Comparison of ENCODE assay signal across 17 cellular contexts in genomic region chr4:138972956-138973819, GRCh38. TPM values are rescaled to one million over a fixed set of nuclear protein-coding genes. Genes with fewer than 3 reads are reported as not detected.
DNase-seq lines count a peak whose midpoint lies in the region; ATAC-seq and TF ChIP-seq lines count a peak whose summit lies in the region.
"Had no signal": no experiment of that assay in that cellular context is flagged by ENCODE, and none has a peak within 500 bp of the region (broad histone marks: within the 10 kb centered on the region; RNA-seq: fewer than 3 reads in every experiment).

No MANE protein-coding gene starts in this region.

- H3K4me3 ChIP-seq in trophoblast cell (ENCODE audit: low read depth, low read length): no peak overlapping the region
- H3K4me3 ChIP-seq in CD8-positive, alpha-beta T cell (ENCODE audit: low read depth, low read length): no peak overlapping the region
- H3K4me3 ChIP-seq: A549, ovary, tibial nerve had no signal

- no peaks in the 10 kb centered on the region for H3K79me2 ChIP-seq in trophoblast cell (ENCODE audit: control insufficient read depth, insufficient read depth, low read length, poor library complexity)

- H3K27ac Mint-ChIP-seq in CD8-positive, alpha-beta T cell: no peak overlapping the region

- no peaks in the 10 kb centered on the region for H3K9me3 ChIP-seq in trophoblast cell (ENCODE audit: insufficient read depth, low read depth, low read length)
- H3K9me3 ChIP-seq in CD8-positive, alpha-beta T cell (ENCODE audit: low read length): no peaks in the 10 kb centered on the region
- H3K9me3 ChIP-seq: A549, ovary, tibial nerve had no signal

- no peaks in the 10 kb centered on the region for H3K27me3 Mint-ChIP-seq in CD8-positive, alpha-beta T cell (ENCODE audit: low read depth)
- H3K27me3 Mint-ChIP-seq: memory B cell had no signal

- H2AFZ ChIP-seq in trophoblast cell (ENCODE audit: insufficient read depth, low read length, poor library complexity): no peak overlapping the region

- H3K14ac ChIP-seq in trophoblast cell (ENCODE audit: low read length): no peak overlapping the region

- H3K9me3 Mint-ChIP-seq in CD8-positive, alpha-beta T cell: no peaks in the 10 kb centered on the region
- H3K9me3 Mint-ChIP-seq: memory B cell had no signal

- H2AK5ac ChIP-seq in trophoblast cell (ENCODE audit: low read length): no peak overlapping the region

- H2BK12ac ChIP-seq in trophoblast cell (ENCODE audit: low read length): peak overlapping the region; percentile 50

- no peak overlapping the region for H3K18ac ChIP-seq in trophoblast cell (ENCODE audit: low read length)

- H3K4ac ChIP-seq in trophoblast cell (ENCODE audit: low read depth, low read length): no peak overlapping the region

- no peak overlapping the region for H2BK120ac ChIP-seq in trophoblast cell (ENCODE audit: insufficient read depth, low read length, poor library complexity)

- H3K4me1 ChIP-seq in trophoblast cell (ENCODE audit: control insufficient read depth in 1 of 2, insufficient read depth in 2 of 2, low read length in 2 of 2): peaks cover 6 to 12% of the 10 kb centered on the region in 2 experiments
- H3K4me1 ChIP-seq in CD8-positive, alpha-beta T cell (ENCODE audit: insufficient read depth, low read length): no peaks in the 10 kb centered on the region
- H3K4me1 ChIP-seq: tibial nerve had no signal

- ATAC-seq in CD8-positive, alpha-beta T cell: no peak
- ATAC-seq: A549, esophagus mucosa had no signal

- peak; percentile 13 to 71 for DNase-seq in NCI-H2081 (lab: John Stamatoyannopoulos, UW)
- no peak for DNase-seq in NCI-H2081 treated with DMSO at 0.1 percent for 48 hours (lab: John Stamatoyannopoulos, UW)
- peak; percentile 17 for DNase-seq in NCI-H1417 treated with DMSO at 0.1 percent for 48 hours (lab: John Stamatoyannopoulos, UW)
- DNase-seq in dermis blood vessel endothelial cell: peak; percentile 9
- no peak for DNase-seq in trophoblast cell
- DNase-seq in pons (ENCODE audit: low spot score): no peak
- no peak for DNase-seq in 8988T
- DNase-seq in CD8-positive, alpha-beta T cell: no peak
- DNase-seq: activated CD8-positive, alpha-beta memory T cell treated with anti-CD3 and anti-CD28 coated beads for 24 hours; activated naive CD4-positive, alpha-beta T cell treated with anti-CD3 and anti-CD28 coated beads, Interleukin-2, amount 50 U/mL, for 16 hours; central memory CD4-positive, alpha-beta T cell; ovary; SHP77 had no signal

- no peak overlapping the region for H4K12ac ChIP-seq in trophoblast cell (ENCODE audit: low read depth, low read length)

- POLR2A ChIA-PET in CD8-positive, alpha-beta T cell (lab: Charles Lee): no interaction called here

- CTCF ChIA-PET in CD8-positive, alpha-beta T cell (lab: Charles Lee): no interaction called here

- no CpG with 5 or more reads among the region's 9 CpGs for WGBS in trophoblast cell (ENCODE audit: extremely low coverage, insufficient coverage, insufficient read length)

- no peak overlapping the region for H3K4me3 Mint-ChIP-seq in CD8-positive, alpha-beta T cell
- H3K4me3 Mint-ChIP-seq: memory B cell had no signal

- no peaks in the 10 kb centered on the region for H3K4me1 Mint-ChIP-seq in CD8-positive, alpha-beta T cell (ENCODE audit: low read depth)

- H3K23ac ChIP-seq in trophoblast cell (ENCODE audit: low read length): no peak overlapping the region

- H3K36me3 ChIP-seq in trophoblast cell (ENCODE audit: control insufficient read depth in 1 of 2, insufficient read depth in 2 of 2, low read length in 2 of 2): no peaks in the 10 kb centered on the region
- H3K36me3 ChIP-seq in CD8-positive, alpha-beta T cell (ENCODE audit: insufficient read depth, low read length): no peaks in the 10 kb centered on the region
- H3K36me3 ChIP-seq: ovary, tibial nerve had no signal

- H3K27me3 ChIP-seq in trophoblast cell (ENCODE audit: insufficient read depth, low read length): no peaks in the 10 kb centered on the region
- no peaks in the 10 kb centered on the region for H3K27me3 ChIP-seq in CD8-positive, alpha-beta T cell (ENCODE audit: insufficient read depth, low read length)
- H3K27me3 ChIP-seq: ovary, tibial nerve had no signal

- peak overlapping the region; percentile 2 for H3K4me2 ChIP-seq in trophoblast cell (ENCODE audit: low read length)
- H3K4me2 ChIP-seq: A549 had no signal

- no peak overlapping the region for H2BK5ac ChIP-seq in trophoblast cell (ENCODE audit: low read depth, low read length, poor library complexity)

- TF ChIP-seq CTCF in CD8-positive, alpha-beta T cell (IDR thresholded peaks at IDR 0.05): no peak

- H3K9ac ChIP-seq in trophoblast cell (ENCODE audit: low read length): no peak overlapping the region

- H3K79me1 ChIP-seq in trophoblast cell (ENCODE audit: low read length): peaks cover 5% of the 10 kb centered on the region

- no peaks in the 10 kb centered on the region for H3K36me3 Mint-ChIP-seq in CD8-positive, alpha-beta T cell
- H3K36me3 Mint-ChIP-seq: memory B cell had no signal

- intact Hi-C loops in CD8-positive, alpha-beta T cell (cut with DNase I, micrococcal nuclease): no loop called here

- H3K27ac ChIP-seq in trophoblast cell (ENCODE audit: low read depth, low read length): no peak overlapping the region
- H3K27ac ChIP-seq in CD8-positive, alpha-beta T cell (ENCODE audit: low read depth, low read length): no peak overlapping the region
- H3K27ac ChIP-seq: A549, ovary, tibial nerve had no signal

- H4K8ac ChIP-seq in trophoblast cell (ENCODE audit: low read depth, low read length): no peak overlapping the region

- no peak overlapping the region for H4K91ac ChIP-seq in trophoblast cell (ENCODE audit: low read depth, low read length)

RNA-seq across cellular contexts. Expression of gene NOCT, which starts 42.4 kb away (rescaled TPM):
- 18.5 and 27.6 TPM in 2 replicates for total RNA-seq in dermis blood vessel endothelial cell
- polyA plus RNA-seq in trophoblast cell (2013): 26.0 and 26.1 TPM in 2 replicates
- total RNA-seq in CD8-positive, alpha-beta T cell: 10 to 100 TPM; 45.7 to 49.6 TPM

Comparison
In these comparisons a context has a peak if more than half of its experiments do, and no peak if none do; other contexts are left out.
1. DNase-seq: peak in NCI-H2081 (2 of 2), NCI-H1417 treated with DMSO at 0.1 percent for 48 hours (single experiment) and dermis blood vessel endothelial cell (single experiment); none in NCI-H2081 treated with DMSO at 0.1 percent for 48 hours (single experiment), trophoblast cell (0 of 2), pons (single experiment), 8988T (single experiment) and CD8-positive, alpha-beta T cell (0 of 7).